In the genomic region with DNA sequence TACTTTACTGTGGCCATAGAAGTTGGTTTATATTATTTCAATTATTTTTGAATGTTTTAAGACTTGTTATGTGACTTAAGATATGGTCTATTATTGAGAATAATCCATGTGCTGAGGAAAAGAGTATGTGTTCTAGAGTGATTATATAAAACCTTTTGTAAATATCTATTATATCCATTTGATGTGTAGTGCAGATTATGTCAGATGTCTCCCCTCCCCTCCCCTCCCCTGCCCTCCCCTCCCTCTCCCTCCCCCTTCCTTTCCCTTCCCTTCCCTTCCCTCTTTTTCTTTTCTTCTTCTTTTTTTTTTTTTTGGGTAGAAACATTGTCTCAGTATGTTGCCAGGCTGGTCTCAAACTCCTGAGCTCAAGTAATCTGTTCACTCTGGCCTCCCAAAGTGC, we compare ENCODE assay signal across 9 cellular contexts. TPM values are rescaled to one million over a fixed set of nuclear protein-coding genes. Genes with fewer than 3 reads are reported as not detected.
"Had no signal": no experiment of that assay in that cellular context is flagged by ENCODE, and none has a peak within 500 bp of the region (broad histone marks: within the 10 kb centered on the region; RNA-seq: fewer than 3 reads in every experiment).

No MANE protein-coding gene starts in this region.

- H3K9ac ChIP-seq: KMS-11 had no signal

- H3K4me2 ChIP-seq: KMS-11 had no signal

- FAIRE-seq: HTR-8/SVneo had no signal

- DNase-seq: IMR-90, KBM-7, KG1 had no signal

- H3K27ac ChIP-seq: HL-60, KMS-11 had no signal

RNA-seq across cellular contexts. Expression of gene CYP2C8, which starts 8.3 kb away (rescaled TPM):
- total RNA-seq: HT-29, HT1080, IMR-90 had no signal
- polyA plus RNA-seq: IgD-negative memory B cell had no signal
